ENCODE assay signal across 18 cellular contexts in genomic region chrX:154784149-154784985, GRCh38. TPM values are rescaled to one million over a fixed set of nuclear protein-coding genes. Genes with fewer than 3 reads are reported as not detected.
A peak's percentile ranks its signal among the peaks of the same experiment; 100 is the strongest.
DNase-seq lines count a peak whose midpoint lies in the region; ATAC-seq and TF ChIP-seq lines count a peak whose summit lies in the region.
"Had no signal": no experiment of that assay in that cellular context is flagged by ENCODE, and none has a peak within 500 bp of the region (broad histone marks: within the 10 kb centered on the region; RNA-seq: fewer than 3 reads in every experiment).

No MANE protein-coding gene starts in this region.

- no peaks in the 10 kb centered on the region for H3K27me3 Mint-ChIP-seq in T-helper 2 cell treated with Interferon-gamma antibody and Interleukin-4, amounts not matched to agents 5 μg/mL and 100 μg/mL, for 36 hours (ENCODE audit: low read depth)
- no peaks in the 10 kb centered on the region for H3K27me3 Mint-ChIP-seq in activated CD8-positive, alpha-beta T cell treated with anti-CD3 and anti-CD28 coated beads for 36 hours
- no peaks in the 10 kb centered on the region for H3K27me3 Mint-ChIP-seq in naive B cell

- CTCF ChIA-PET in activated CD8-positive, alpha-beta T cell treated with anti-CD3 and anti-CD28 coated beads for 36 hours (lab: Charles Lee): interaction anchor here (1.1 kb wide), 1 partner anchor 14 kb away, joined by 3 read pairs; no protein-coding TSS in a partner anchor

- no peak for ATAC-seq in activated CD8-positive, alpha-beta T cell treated with anti-CD3 and anti-CD28 coated beads for 36 hours
- ATAC-seq in naive B cell (ENCODE audit: low read depth in 2 of 2) (no peak), GM18873 (IDR thresholded peaks at IDR 0.05; ENCODE audit: low FRiP score, unreplicated experiment) (no peak)
- ATAC-seq: left lobe of liver, Panc1 had no signal

- peak overlapping the region; percentile 76 for H3K4me3 Mint-ChIP-seq in T-helper 2 cell treated with Interferon-gamma antibody and Interleukin-4, amounts not matched to agents 5 μg/mL and 100 μg/mL, for 36 hours
- peak overlapping the region; percentile 35 for H3K4me3 Mint-ChIP-seq in activated CD8-positive, alpha-beta T cell treated with anti-CD3 and anti-CD28 coated beads for 36 hours
- H3K4me3 Mint-ChIP-seq in naive B cell: peak overlapping the region; percentile 49 to 81 (median 76)

- H3K27ac Mint-ChIP-seq in T-helper 2 cell treated with Interferon-gamma antibody and Interleukin-4, amounts not matched to agents 5 μg/mL and 100 μg/mL, for 36 hours: peak overlapping the region; percentile 74
- peak overlapping the region; percentile 58 for H3K27ac Mint-ChIP-seq in activated CD8-positive, alpha-beta T cell treated with anti-CD3 and anti-CD28 coated beads for 36 hours
- peak overlapping the region in 2 of 6 donors; percentile 24 to 34 for H3K27ac Mint-ChIP-seq in naive B cell

- H3K36me3 Mint-ChIP-seq in T-helper 2 cell treated with Interferon-gamma antibody and Interleukin-4, amounts not matched to agents 5 μg/mL and 100 μg/mL, for 36 hours (ENCODE audit: low read depth): peaks cover 42% of the 10 kb centered on the region
- peaks cover 5% of the 10 kb centered on the region for H3K36me3 Mint-ChIP-seq in activated CD8-positive, alpha-beta T cell treated with anti-CD3 and anti-CD28 coated beads for 36 hours (ENCODE audit: low read depth)
- H3K36me3 Mint-ChIP-seq in naive B cell: no peaks in the 10 kb centered on the region

- no peak for DNase-seq in T-helper 2 cell treated with Interferon-gamma antibody and Interleukin-4, amounts not matched to agents 5 μg/mL and 100 μg/mL, for 36 hours (ENCODE audit: low spot score)
- DNase-seq in T-helper 2 cell (no peak), KBM-7 (peak; percentile 45), naive B cell (no peak), coronary artery (ENCODE audit: low spot score) (no peak), NCI-H1417 (lab: John Stamatoyannopoulos, UW) (no peak)
- no peak for DNase-seq in activated CD8-positive, alpha-beta T cell treated with anti-CD3 and anti-CD28 coated beads for 36 hours
- DNase-seq: activated effector memory CD4-positive, alpha-beta T cell treated with anti-CD3 and anti-CD28 coated beads, Interleukin-2, amount 50 U/mL, for 16 hours; effector CD8-positive, alpha-beta T cell; NCI-H2029; NCI-H510A; retina; SW 1271; testis had no signal

- no peak overlapping the region for H3K27ac ChIP-seq in coronary artery
- H3K27ac ChIP-seq: breast epithelium, testis had no signal

- H3K4me1 Mint-ChIP-seq in T-helper 2 cell treated with Interferon-gamma antibody and Interleukin-4, amounts not matched to agents 5 μg/mL and 100 μg/mL, for 36 hours (ENCODE audit: low read depth): peaks cover 20% of the 10 kb centered on the region
- H3K4me1 Mint-ChIP-seq in activated CD8-positive, alpha-beta T cell treated with anti-CD3 and anti-CD28 coated beads for 36 hours (ENCODE audit: low read depth): peaks cover 20% of the 10 kb centered on the region
- peaks cover 0 to 12% (median 8%) of the 10 kb centered on the region in 3 donors for H3K4me1 Mint-ChIP-seq in naive B cell

- no peak for TF ChIP-seq CTCF in activated CD8-positive, alpha-beta T cell treated with anti-CD3 and anti-CD28 coated beads for 36 hours (IDR thresholded peaks at IDR 0.05)
- no peak for TF ChIP-seq CTCF in coronary artery (IDR thresholded peaks at IDR 0.05)

- intact Hi-C loops in activated CD8-positive, alpha-beta T cell treated with anti-CD3 and anti-CD28 coated beads for 36 hours (cut with micrococcal nuclease): no loop called here

- no peaks in the 10 kb centered on the region for H3K9me3 Mint-ChIP-seq in T-helper 2 cell treated with Interferon-gamma antibody and Interleukin-4, amounts not matched to agents 5 μg/mL and 100 μg/mL, for 36 hours
- no peaks in the 10 kb centered on the region for H3K9me3 Mint-ChIP-seq in activated CD8-positive, alpha-beta T cell treated with anti-CD3 and anti-CD28 coated beads for 36 hours
- peaks cover 0 to 2% (median 0%) of the 10 kb centered on the region in 7 donors for H3K9me3 Mint-ChIP-seq in naive B cell

- POLR2A ChIA-PET in activated CD8-positive, alpha-beta T cell treated with anti-CD3 and anti-CD28 coated beads for 36 hours (lab: Charles Lee): interaction anchor here (0.7 to 1.4 kb wide), 2 partner anchors 8 to 12 kb away, joined by 3 to 6 read pairs; no protein-coding TSS in a partner anchor

- no peak overlapping the region for H3K4me3 ChIP-seq in coronary artery
- H3K4me3 ChIP-seq: breast epithelium, testis had no signal

- in situ Hi-C loops in KBM-7 (cut with MboI; ENCODE audit: low pct_unique_long_range_greater_than_20kb, low sequenced_read_pairs): no loop called here

RNA-seq across cellular contexts. Expression of gene MPP1, which starts 20.9 kb away (rescaled TPM):
- 10 to 100 TPM; 22.5 to 24.9 TPM for total RNA-seq in activated CD8-positive, alpha-beta T cell treated with anti-CD3 and anti-CD28 coated beads for 36 hours
- polyA plus RNA-seq in naive B cell (ENCODE audit: low read depth in 6 of 6): 10 to 100 TPM in 4 of 6 donors, 1 to 10 TPM in 2; 4.6 to 15.6 (median 11.2) TPM

RNA-seq across cellular contexts. Expression of gene DKC1, which starts 21.7 kb away (rescaled TPM):
- total RNA-seq in activated CD8-positive, alpha-beta T cell treated with anti-CD3 and anti-CD28 coated beads for 36 hours: 100 to 1,000 TPM; 132 to 138 TPM
- polyA plus RNA-seq in naive B cell (ENCODE audit: low read depth in 6 of 6): 10 to 100 TPM; 28.3 to 44.6 (median 42.6) TPM

RNA-seq across cellular contexts. Expression of gene GAB3, which starts 33.5 kb away (rescaled TPM):
- total RNA-seq in activated CD8-positive, alpha-beta T cell treated with anti-CD3 and anti-CD28 coated beads for 36 hours: 1 to 10 TPM; 3.9 to 5.0 TPM
- polyA plus RNA-seq in naive B cell (ENCODE audit: low read depth in 6 of 6): 1 to 10 TPM; 2.4 to 4.3 (median 3.6) TPM

RNA-seq across cellular contexts. Expression of gene SMIM9, which starts 50.1 kb away (rescaled TPM):
- total RNA-seq in activated CD8-positive, alpha-beta T cell treated with anti-CD3 and anti-CD28 coated beads for 36 hours: not detected
- polyA plus RNA-seq in naive B cell (ENCODE audit: low read depth in 6 of 6): not detected
- total RNA-seq: breast epithelium, left lobe of liver had no signal
